Comparison of ENCODE assay signal across 8 cellular contexts in the genomic region with DNA sequence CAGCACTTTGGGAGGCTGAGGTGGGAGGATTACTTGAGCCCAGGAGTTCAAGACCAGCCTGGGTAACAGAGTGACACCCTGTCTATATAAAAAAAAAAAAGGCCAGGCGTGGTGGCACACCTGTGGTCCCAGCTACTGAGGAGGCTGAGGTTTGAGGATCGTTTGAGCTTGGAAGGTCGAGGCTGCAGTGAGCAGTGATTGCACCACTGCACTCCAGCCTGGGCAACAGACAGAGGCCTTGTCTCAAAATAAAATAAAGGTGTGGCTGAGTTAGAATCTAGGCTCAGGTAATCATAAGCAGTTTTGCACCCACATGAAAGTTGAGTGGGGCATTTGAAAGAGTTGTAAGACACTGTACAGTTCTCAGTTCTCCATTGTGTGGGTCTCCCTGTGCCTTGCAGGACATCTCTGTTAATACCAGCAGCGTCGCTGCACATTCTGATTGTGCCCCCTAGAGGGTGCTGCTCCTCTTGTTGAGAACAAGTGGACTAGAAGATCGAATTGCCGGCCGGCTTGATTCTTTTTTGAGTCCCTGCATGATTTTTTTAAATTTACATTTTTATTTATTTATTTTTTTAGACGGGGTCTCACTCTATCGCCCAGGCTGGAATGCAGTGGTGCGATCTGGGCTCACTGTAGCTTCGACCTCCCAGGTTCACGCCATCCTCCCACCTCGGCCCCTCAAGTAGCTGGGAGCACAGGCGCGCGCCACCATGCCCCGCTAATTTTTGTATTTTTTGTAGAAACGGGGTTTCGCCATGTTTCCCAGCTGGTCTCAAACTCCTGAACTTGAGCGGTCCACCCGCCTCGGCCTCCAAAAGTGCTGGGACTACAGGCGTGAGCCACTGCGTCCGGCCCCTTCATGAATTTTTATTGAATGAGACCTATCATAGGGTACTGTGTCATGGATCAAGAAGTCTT.
A peak's percentile ranks its signal among the peaks of the same experiment; 100 is the strongest.
DNase-seq lines count a peak whose midpoint lies in the region; ATAC-seq, FAIRE-seq and TF ChIP-seq lines count a peak whose summit lies in the region.

No MANE protein-coding gene starts in this region.

- no peak overlapping the region for H2BK12ac ChIP-seq in H1 (ENCODE audit: low read depth, low read length)

- TF ChIP-seq RAD21 in H1 (IDR thresholded peaks at IDR 0.05 in 1 of 2, conservative IDR thresholded peaks at IDR 0.05 in 1 of 2; ENCODE audit: low read depth in 2 of 2, low read length in 2 of 2): peak; percentile 54 to 65

- no peak overlapping the region for H3K18ac ChIP-seq in H1 (ENCODE audit: extremely low read depth, low read length)

- H3K79me2 ChIP-seq in H1 (ENCODE audit: control insufficient read depth in 1 of 2, insufficient read depth in 2 of 2, low read length in 2 of 2): no peaks in the 10 kb centered on the region

- H3K36me3 ChIP-seq in H1 (ENCODE audit: control insufficient read depth in 2 of 4, insufficient read depth in 4 of 4, low read length in 3 of 4): no peaks in the 10 kb centered on the region

- H3K27me3 ChIP-seq in H1 (replicated peaks in 1 of 4; ENCODE audit: control insufficient read depth in 3 of 4, extremely low read depth in 1 of 4, insufficient read depth in 3 of 4, low read length in 3 of 4): no peaks in the 10 kb centered on the region

- H3K79me1 ChIP-seq in H1 (ENCODE audit: low read depth, low read length): no peaks in the 10 kb centered on the region

- peak; percentile 97 for ATAC-seq in GM19395 (IDR thresholded peaks at IDR 0.05; ENCODE audit: unreplicated experiment)
- peak; percentile 99 for ATAC-seq in HG03442 (IDR thresholded peaks at IDR 0.05; ENCODE audit: unreplicated experiment)

- WGBS in H1 (ENCODE audit: extremely low coverage in 1 of 2, insufficient coverage in 1 of 2, insufficient read length in 1 of 2, insufficient replicate concordance in 2 of 2, low coverage in 1 of 2, low lambda C conversion rate in 2 of 2, missing lambda C conversion rate in 1 of 2), 2 experiments: 75% methylated on average over 11 of the region's 26 CpGs; no CpG with 5 or more reads in 1 of the 2 experiments

- no peaks in the 10 kb centered on the region for H3K9me3 ChIP-seq in H1 (ENCODE audit: insufficient read depth in 2 of 2, low read depth in 1 of 2, low read length in 1 of 2)

- no peak overlapping the region for H3K23ac ChIP-seq in H1 (ENCODE audit: insufficient read length)

- TF ChIP-seq EP300 in H1 (IDR thresholded peaks at IDR 0.05; ENCODE audit: borderline replicate concordance in 1 of 2, low read depth in 2 of 2, low read length in 2 of 2): no peak

- no peak overlapping the region for H3K14ac ChIP-seq in H1 (ENCODE audit: insufficient read length)

- no peak overlapping the region for H4K91ac ChIP-seq in H1 (replicated peaks; ENCODE audit: insufficient read length, low read length)

- H3K56ac ChIP-seq in H1 (replicated peaks; ENCODE audit: insufficient read length, low read depth, low read length): no peak overlapping the region

- no peak overlapping the region for H3K4me2 ChIP-seq in H1 (ENCODE audit: insufficient read depth in 1 of 2, low read depth in 2 of 2, low read length in 2 of 2)

- no peak overlapping the region for H2AFZ ChIP-seq in H1 (ENCODE audit: low read length)

- no peak overlapping the region for H2BK15ac ChIP-seq in H1 (ENCODE audit: low read length)

- no peak for TF ChIP-seq POLR2A in H1 (IDR thresholded peaks at IDR 0.05; ENCODE audit: control extremely low read depth in 1 of 2, low read depth in 2 of 2, low read length in 2 of 2)

- H4K5ac ChIP-seq in H1 (ENCODE audit: insufficient read length, low read depth, low read length): no peak overlapping the region

- TF ChIP-seq CTCF in H1 (IDR thresholded peaks at IDR 0.05; ENCODE audit: control extremely low read depth in 1 of 3, insufficient read depth in 1 of 3, low read depth in 1 of 3, low read length in 3 of 3): peak; percentile 54 to 61 (median 56)

- no peaks in the 10 kb centered on the region for H3K23me2 ChIP-seq in H1 (ENCODE audit: low read depth, low read length)

- POLR2A ChIA-PET in H1 (lab: Charles Lee; ENCODE audit: partially characterized antibody): interaction anchor here (0.6 kb wide), 1 partner anchor 115 kb away, joined by 3 read pairs; no protein-coding TSS in a partner anchor

- no peak overlapping the region for H2BK20ac ChIP-seq in H1 (ENCODE audit: low read length)

- H3K27ac ChIP-seq in H1 (ENCODE audit: low read depth, low read length): no peak overlapping the region

- no peak overlapping the region for H2AK5ac ChIP-seq in H1 (ENCODE audit: low read depth, low read length)

- no peak overlapping the region for H3K9ac ChIP-seq in H1 (replicated peaks in 1 of 4; ENCODE audit: extremely low read depth in 1 of 4, low read depth in 3 of 4, low read length in 3 of 4)

- no peak overlapping the region for H4K8ac ChIP-seq in H1 (ENCODE audit: extremely low read depth, insufficient read depth, low read length)

- no peak overlapping the region for H2BK5ac ChIP-seq in H1 (ENCODE audit: low read depth, low read length)

- CTCF ChIA-PET in H1 (lab: Charles Lee; ENCODE audit: partially characterized antibody): interaction anchor here (0.6 to 5.3 kb wide), 10 partner anchors 8 to 239 kb away, joined by 3 to 26 read pairs (median 3); a partner anchor contains a TSS

- peak; percentile 35 for DNase-seq in COLO829 (ENCODE audit: low spot score)
- DNase-seq in NCI-H69 (lab: John Stamatoyannopoulos, UW): peak; percentile 80
- DNase-seq in activated CD4-positive, alpha-beta T cell treated with anti-CD3 and anti-CD28 coated beads, Interleukin-2, amount 50 U/mL, for 48 hours: peak; percentile 57 to 67
- peak; percentile 21 to 52 for DNase-seq in H1 (ENCODE audit: low read depth in 1 of 2, low spot score in 2 of 2)
- DNase-seq in myocyte (ENCODE audit: low read depth): peak; percentile 67
- DNase-seq in stromal cell of bone marrow (ENCODE audit: low read depth): peak; percentile 48

- no peaks in the 10 kb centered on the region for H4K20me1 ChIP-seq in H1 (replicated peaks in 1 of 2; ENCODE audit: control insufficient read depth in 1 of 2, insufficient read depth in 2 of 2, low read length in 2 of 2)

- H3K4ac ChIP-seq in H1 (replicated peaks; ENCODE audit: insufficient read length, low read depth, low read length): no peak overlapping the region

- no peak overlapping the region for H2BK120ac ChIP-seq in H1 (replicated peaks; ENCODE audit: low read depth, low read length)

- H3K4me1 ChIP-seq in H1 (replicated peaks in 1 of 4; ENCODE audit: control insufficient read depth in 3 of 4, insufficient read depth in 4 of 4, low read length in 3 of 4): no peaks in the 10 kb centered on the region

- FAIRE-seq in H1 (lab: Jason Lieb, UNC): no peak

- no peak overlapping the region for H3K4me3 ChIP-seq in H1 (ENCODE audit: extremely low read depth in 1 of 4, insufficient read depth in 2 of 4, low read depth in 3 of 4, low read length in 4 of 4)

TF ChIP-seq in H1, 55 proteins besides CTCF, POLR2A, EP300 and RAD21:
- no peak for TF ChIP-seq CBX5 (IDR thresholded peaks at IDR 0.05; ENCODE audit: low read depth, low read length)
- no peak for TF ChIP-seq HDAC6 (IDR thresholded peaks at IDR 0.05; ENCODE audit: low read depth, low read length)
- no peak for TF ChIP-seq PHF8 (conservative IDR thresholded peaks at IDR 0.05; ENCODE audit: low read depth, low read length)
- no peak for TF ChIP-seq TCF12 (IDR thresholded peaks at IDR 0.05; ENCODE audit: low read depth, low read length)
- TF ChIP-seq KDM4A (IDR thresholded peaks at IDR 0.05; ENCODE audit: low read depth, low read length, severe bottlenecking): no peak
- no peak for TF ChIP-seq POLR2AphosphoS5 (IDR thresholded peaks at IDR 0.05; ENCODE audit: low read depth, low read length)
- no peak for TF ChIP-seq GTF2F1 (IDR thresholded peaks at IDR 0.05; ENCODE audit: borderline replicate concordance, low read depth, low read length)
- TF ChIP-seq CHD2 (IDR thresholded peaks at IDR 0.05; ENCODE audit: low read length): no peak
- no peak for TF ChIP-seq ASH2L (IDR thresholded peaks at IDR 0.05; ENCODE audit: low read length)
- no peak for TF ChIP-seq SUZ12 (IDR thresholded peaks at IDR 0.05; ENCODE audit: low read length)
- TF ChIP-seq RNF2 (IDR thresholded peaks at IDR 0.05; ENCODE audit: borderline replicate concordance, low read depth, low read length, missing control alignments, poor library complexity, severe bottlenecking): no peak
- no peak for TF ChIP-seq SIN3A (conservative IDR thresholded peaks at IDR 0.05 in 1 of 2, IDR thresholded peaks at IDR 0.05 in 1 of 2; ENCODE audit: low read depth in 1 of 2, low read length in 2 of 2)
TF ChIP-seq in H1: peak in this region for 0.
